ENCODE assay signal across 8 cellular contexts in genomic region chr12:124273630-124274029, GRCh38. TPM values are rescaled to one million over a fixed set of nuclear protein-coding genes. Genes with fewer than 3 reads are reported as not detected.
A peak's percentile ranks its signal among the peaks of the same experiment; 100 is the strongest.
DNase-seq lines count a peak whose midpoint lies in the region; ATAC-seq and TF ChIP-seq lines count a peak whose summit lies in the region.
"Had no signal": no experiment of that assay in that cellular context is flagged by ENCODE, and none has a peak within 500 bp of the region (broad histone marks: within the 10 kb centered on the region; RNA-seq: fewer than 3 reads in every experiment).

No MANE protein-coding gene starts in this region.

- H3K4me3 Mint-ChIP-seq in activated CD4-positive, alpha-beta memory T cell treated with anti-CD3 and anti-CD28 coated beads, Interleukin-2, amount 10 ng/mL, durations not matched to agents 7 days and 5 days, result no peak overlapping the region

- intact Hi-C loops in right lobe of liver (cut with DNase I), result no loop called here

- DNase-seq in EL, result peak; percentile 66
- DNase-seq in GM20000 (ENCODE audit: low spot score), result peak; percentile 75
- peak; percentile 58 for DNase-seq in M059J (ENCODE audit: low read depth)
- peak; percentile 19 for DNase-seq in activated CD4-positive, alpha-beta memory T cell treated with anti-CD3 and anti-CD28 coated beads, Interleukin-2, amount 10 ng/mL, durations not matched to agents 7 days and 5 days
- DNase-seq in right lobe of liver, result peak in 1 of 3 donors; percentile 3

- H3K36me3 ChIP-seq in right lobe of liver, result no peaks in the 10 kb centered on the region

- H3K9me3 ChIP-seq in right lobe of liver, result no peaks in the 10 kb centered on the region

- no peak for TF ChIP-seq POLR2A in right lobe of liver (IDR thresholded peaks at IDR 0.05)

- CTCF ChIA-PET in activated CD4-positive, alpha-beta memory T cell treated with anti-CD3 and anti-CD28 coated beads, Interleukin-2, amount 10 ng/mL, durations not matched to agents 7 days and 5 days (lab: Charles Lee), result no interaction called here

- no peaks in the 10 kb centered on the region for H3K36me3 Mint-ChIP-seq in activated CD4-positive, alpha-beta memory T cell treated with anti-CD3 and anti-CD28 coated beads, Interleukin-2, amount 10 ng/mL, durations not matched to agents 7 days and 5 days (ENCODE audit: low read depth)

- TF ChIP-seq CTCF in GM20000 (IDR thresholded peaks at IDR 0.05; ENCODE audit: extremely low read depth, missing control alignments) (no peak), right lobe of liver (IDR thresholded peaks at IDR 0.05) (no peak)

- H3K27ac Mint-ChIP-seq in activated CD4-positive, alpha-beta memory T cell treated with anti-CD3 and anti-CD28 coated beads, Interleukin-2, amount 10 ng/mL, durations not matched to agents 7 days and 5 days, result no peak overlapping the region

- peaks cover 4% of the 10 kb centered on the region for H3K4me1 Mint-ChIP-seq in activated CD4-positive, alpha-beta memory T cell treated with anti-CD3 and anti-CD28 coated beads, Interleukin-2, amount 10 ng/mL, durations not matched to agents 7 days and 5 days

- H3K4me3 ChIP-seq in right lobe of liver, result no peak overlapping the region

- ATAC-seq in right lobe of liver (peak in 3 of 4 donors; percentile 20 to 55 (median 23)), HG03457 (IDR thresholded peaks at IDR 0.05; ENCODE audit: unreplicated experiment) (no peak), GM21381 (IDR thresholded peaks at IDR 0.05; ENCODE audit: unreplicated experiment) (no peak)

- H3K27ac ChIP-seq in right lobe of liver, result no peak overlapping the region
- H3K27ac ChIP-seq: parathyroid adenoma had no signal

- peaks cover under 1% of the 10 kb centered on the region for H3K27me3 Mint-ChIP-seq in activated CD4-positive, alpha-beta memory T cell treated with anti-CD3 and anti-CD28 coated beads, Interleukin-2, amount 10 ng/mL, durations not matched to agents 7 days and 5 days

- POLR2A ChIA-PET in activated CD4-positive, alpha-beta memory T cell treated with anti-CD3 and anti-CD28 coated beads, Interleukin-2, amount 10 ng/mL, durations not matched to agents 7 days and 5 days (lab: Charles Lee), result no interaction called here

- H3K4me1 ChIP-seq in right lobe of liver, result no peaks in the 10 kb centered on the region
- H3K4me1 ChIP-seq: parathyroid adenoma had no signal

- WGBS in right lobe of liver (ENCODE audit: insufficient coverage, low coverage, low lambda C conversion rate, missing lambda C conversion rate), result 95% methylated on average over 2 of the region's 3 CpGs

- no peaks in the 10 kb centered on the region for H3K27me3 ChIP-seq in right lobe of liver

- no peaks in the 10 kb centered on the region for H3K9me3 Mint-ChIP-seq in activated CD4-positive, alpha-beta memory T cell treated with anti-CD3 and anti-CD28 coated beads, Interleukin-2, amount 10 ng/mL, durations not matched to agents 7 days and 5 days

RNA-seq across cellular contexts. Expression of gene RFLNA, which starts 21.3 kb away (rescaled TPM):
- total RNA-seq in M059J (2014; rRNA removed; shearing (Covaris generic)), result 2.4 and 3.8 TPM in 2 replicates
- not detected for total RNA-seq in activated CD4-positive, alpha-beta memory T cell treated with anti-CD3 and anti-CD28 coated beads, Interleukin-2, amount 10 ng/mL, durations not matched to agents 7 days and 5 days
- total RNA-seq in right lobe of liver, result under 1 TPM in 2 of 6 experiments, not detected in 4; 0.12 to 0.31 TPM

Comparison
In these comparisons a context has a peak if more than half of its experiments do, and no peak if none do; other contexts are left out.
1. ATAC-seq: peak in right lobe of liver (3 of 4); none in HG03457 (single experiment) and GM21381 (single experiment).